In the genomic region with DNA sequence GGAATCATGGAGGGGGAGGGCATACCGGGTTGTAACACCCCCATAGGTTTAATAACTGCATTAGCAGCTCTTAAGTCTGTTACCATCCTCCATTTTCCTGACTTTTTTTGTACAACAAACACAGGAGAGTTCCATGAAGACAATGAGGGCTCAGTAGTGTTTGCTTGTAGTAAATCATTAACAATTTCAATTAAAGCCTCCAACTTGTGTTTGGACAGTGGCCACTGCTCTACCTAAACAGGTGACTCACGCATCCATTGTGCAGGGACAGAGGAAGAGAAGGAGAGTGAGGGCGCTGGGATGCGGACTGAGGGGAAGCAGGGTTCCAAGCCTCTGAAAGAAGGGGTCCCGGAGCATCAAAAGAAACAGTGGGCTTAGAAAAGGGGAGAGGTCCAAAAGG, we compare ENCODE assay signal across 33 cellular contexts. TPM values are rescaled to one million over a fixed set of nuclear protein-coding genes. Genes with fewer than 3 reads are reported as not detected.
A peak's percentile ranks its signal among the peaks of the same experiment; 100 is the strongest.
DNase-seq lines count a peak whose midpoint lies in the region; ATAC-seq and FAIRE-seq lines count a peak whose summit lies in the region.
"Had no signal": no experiment of that assay in that cellular context is flagged by ENCODE, and none has a peak within 500 bp of the region (broad histone marks: within the 10 kb centered on the region; RNA-seq: fewer than 3 reads in every experiment).

No MANE protein-coding gene starts in this region.

- FAIRE-seq in RCC 7860 (lab: Jason Lieb, UNC): peak; percentile 40
- FAIRE-seq: endothelial cell of umbilical vein, frontal cortex, GM12891 had no signal

- in situ Hi-C loops in Caki2 (cut with HindIII; ENCODE audit: low pct_unique_long_range_greater_than_20kb, low sequenced_read_pairs): no loop called here

- ATAC-seq in GM18502 (IDR thresholded peaks at IDR 0.05; ENCODE audit: poor library complexity, unreplicated experiment) (no peak), HG02973 (IDR thresholded peaks at IDR 0.05; ENCODE audit: unreplicated experiment) (no peak)
- ATAC-seq: activated CD8-positive, alpha-beta memory T cell treated with anti-CD3 and anti-CD28 coated beads, Interleukin-2, amount 10 ng/mL, durations not matched to agents 7 days and 5 days; heart right ventricle; stimulated activated naive CD8-positive, alpha-beta T cell treated with anti-CD3 and anti-CD28 coated beads, Interleukin-15, Interleukin-2, amounts not matched to agents 100 U/mL and 50 U/mL, for 24 hours had no signal

- DNase-seq in Caki2 (ENCODE audit: low read depth) (peak; percentile 71), RCC 7860 (ENCODE audit: low spot score) (no peak), kidney tubule cell (ENCODE audit: low spot score) (peak; percentile 79), renal cortical epithelial cell (ENCODE audit: low read depth) (peak; percentile 89), NCI-H2171 treated with DMSO at 0.1 percent for 48 hours (lab: John Stamatoyannopoulos, UW) (no peak), NCI-H2081 treated with DMSO at 0.1 percent for 48 hours (lab: John Stamatoyannopoulos, UW) (no peak)
- DNase-seq: activated CD4-positive, alpha-beta T cell treated with anti-CD3 and anti-CD28 coated beads, Interleukin-2, amount 50 U/mL, for 4 hours; activated CD8-positive, alpha-beta memory T cell treated with anti-CD3 and anti-CD28 coated beads, Interleukin-2, amount 10 ng/mL, durations not matched to agents 7 days and 5 days; activated naive CD4-positive, alpha-beta T cell; activated T-cell treated with anti-CD3 and anti-CD28 coated beads, Interleukin-2, amount 50 U/mL, for 48 hours; CD4-positive, alpha-beta memory T cell; cerebellar nuclear complex; DMS153; H7; heart right ventricle; Kasumi-1; NCI-H146; NCI-H446 treated with DMSO at 0.1 percent for 48 hours; OCI-M1; ovary; SK-N-SH; stimulated activated CD4-positive, alpha-beta T cell treated with anti-CD3 and anti-CD28 coated beads, Interleukin-1b, Interleukin-23, amount 100 ng/mL, for 48 hours; stimulated activated naive CD8-positive, alpha-beta T cell treated with anti-CD3 and anti-CD28 coated beads, Interleukin-15, Interleukin-2, amounts not matched to agents 100 U/mL and 50 U/mL, for 24 hours; testis had no signal

RNA-seq across cellular contexts. Expression of gene MTNR1B, which starts 21.3 kb away (rescaled TPM):
- not detected in 2 replicates for total RNA-seq in Caki2 (2014; rRNA removed; shearing (Covaris generic); ENCODE audit: low replicate concordance)
- total RNA-seq in renal cortical epithelial cell: not detected in 2 replicates
- total RNA-seq: activated CD8-positive, alpha-beta memory T cell treated with anti-CD3 and anti-CD28 coated beads, Interleukin-2, amount 10 ng/mL, durations not matched to agents 7 days and 5 days; B cell; CD4-positive, alpha-beta memory T cell; dermis microvascular lymphatic vessel endothelial cell; endothelial cell of umbilical vein; frontal cortex; H7; heart right ventricle; ovary; right atrium auricular region; vagina had no signal

Comparison
In these comparisons a context has a peak if more than half of its experiments do, and no peak if none do; other contexts are left out.
1. DNase-seq: peak in Caki2 (single experiment), kidney tubule cell (single experiment) and renal cortical epithelial cell (single experiment); none in RCC 7860 (single experiment), NCI-H2171 treated with DMSO at 0.1 percent for 48 hours (single experiment) and NCI-H2081 treated with DMSO at 0.1 percent for 48 hours (single experiment).